Comparison of ENCODE assay signal across 16 cellular contexts in the genomic region with DNA sequence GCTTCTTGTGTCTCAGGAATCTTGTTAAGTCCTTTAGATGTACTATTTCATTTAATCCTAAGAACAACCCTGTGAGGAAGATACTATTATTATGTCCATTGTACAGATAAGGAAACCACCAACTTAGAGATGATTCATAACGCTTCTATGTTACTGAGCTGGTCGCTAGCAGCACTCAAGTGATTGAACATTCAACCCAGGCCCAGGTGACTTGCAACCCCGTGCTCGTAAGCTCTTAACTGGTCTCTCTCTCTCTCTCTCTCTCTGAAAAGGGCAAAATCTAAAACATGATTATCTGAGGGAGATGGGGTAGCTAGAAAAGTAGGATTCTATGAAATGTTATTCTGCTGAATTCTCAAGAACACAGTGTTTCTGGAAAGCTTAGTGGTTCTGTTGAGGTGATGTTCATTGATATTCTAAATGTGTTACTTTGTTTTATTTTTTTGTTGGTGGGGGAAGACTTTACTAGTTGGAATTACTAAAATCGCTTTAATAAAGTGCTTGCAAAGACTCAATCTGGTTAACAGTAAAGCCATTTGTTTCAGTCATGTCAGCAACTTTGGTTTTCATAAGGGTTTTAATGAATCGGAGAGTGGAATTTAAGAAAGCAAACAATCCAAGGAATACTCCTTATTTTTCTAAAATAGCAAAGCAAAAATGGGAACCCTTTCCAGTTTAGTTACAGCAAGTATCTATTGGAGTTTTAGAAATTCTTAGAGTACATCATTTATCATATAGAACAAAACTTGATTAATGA.
DNase-seq lines count a peak whose midpoint lies in the region; ATAC-seq and TF ChIP-seq lines count a peak whose summit lies in the region.
"Had no signal": no experiment of that assay in that cellular context is flagged by ENCODE, and none has a peak within 500 bp of the region (broad histone marks: within the 10 kb centered on the region; RNA-seq: fewer than 3 reads in every experiment).

No MANE protein-coding gene starts in this region.

- POLR2A ChIA-PET in HEK293T (lab: Yijun Ruan, JAX), result no interaction called here

- CTCF ChIA-PET in HEK293T (lab: Yijun Ruan, JAX), result no interaction called here

- DNase-seq in NCI-H82 (lab: John Stamatoyannopoulos, UW) (peak; percentile 9), NCI-H82 treated with DMSO at 0.1 percent for 48 hours (lab: John Stamatoyannopoulos, UW; ENCODE audit: unreplicated experiment) (no peak), iris pigment epithelial cell (ENCODE audit: low read depth) (peak; percentile 55), foreskin melanocyte (no peak), globus pallidus (ENCODE audit: low spot score) (no peak), HEK293T (ENCODE audit: extremely low spot score) (no peak)
- DNase-seq: Calu3; dermis blood vessel endothelial cell; GM23248; naive thymus-derived CD4-positive, alpha-beta T cell; NCI-H1092 treated with DMSO at 0.1 percent for 48 hours; T-cell had no signal

- ATAC-seq in GM21723 (IDR thresholded peaks at IDR 0.05; ENCODE audit: unreplicated experiment) (peak; percentile 46), HG03432 (IDR thresholded peaks at IDR 0.05; ENCODE audit: unreplicated experiment) (peak; percentile 44)
- ATAC-seq: gastroesophageal sphincter; naive thymus-derived CD4-positive, alpha-beta T cell; sciatic nerve had no signal

TF ChIP-seq in HEK293T, 16 proteins besides CTCF, POLR2A, EP300 and RAD21:
- no peak for TF ChIP-seq LEF1 (IDR thresholded peaks at IDR 0.05; ENCODE audit: borderline replicate concordance)
- TF ChIP-seq L3MBTL2 (conservative IDR thresholded peaks at IDR 0.05), result no peak
- TF ChIP-seq CTBP1 (IDR thresholded peaks at IDR 0.05; ENCODE audit: borderline replicate concordance), result no peak
- TF ChIP-seq FOXK2 (IDR thresholded peaks at IDR 0.05), result no peak
- TF ChIP-seq TARDBP (IDR thresholded peaks at IDR 0.05), result no peak
- TF ChIP-seq BHLHE40 (IDR thresholded peaks at IDR 0.05; ENCODE audit: borderline replicate concordance), result no peak
- TF ChIP-seq ARNT (IDR thresholded peaks at IDR 0.05), result no peak
- TF ChIP-seq ZNF384 (IDR thresholded peaks at IDR 0.05), result no peak
- TF ChIP-seq ELF4 (IDR thresholded peaks at IDR 0.05), result no peak
- TF ChIP-seq FOXM1 (IDR thresholded peaks at IDR 0.05; ENCODE audit: borderline replicate concordance), result no peak
- TF ChIP-seq HDGF (IDR thresholded peaks at IDR 0.05; ENCODE audit: borderline replicate concordance), result no peak
- no peak for TF ChIP-seq PKNOX1 (IDR thresholded peaks at IDR 0.05)
- no peak for TF ChIP-seq SP1 (IDR thresholded peaks at IDR 0.05)
- TF ChIP-seq FOXA1 (IDR thresholded peaks at IDR 0.05), result no peak
- TF ChIP-seq SUZ12 (IDR thresholded peaks at IDR 0.05), result no peak
- TF ChIP-seq NFRKB (IDR thresholded peaks at IDR 0.05), result no peak

Comparison
In these comparisons a context has a peak if more than half of its experiments do, and no peak if none do; other contexts are left out.
1. DNase-seq: peak in NCI-H82 (single experiment) and iris pigment epithelial cell (single experiment); none in NCI-H82 treated with DMSO at 0.1 percent for 48 hours (single experiment), foreskin melanocyte (single experiment), globus pallidus (single experiment) and HEK293T (single experiment).